In the genomic region with DNA sequence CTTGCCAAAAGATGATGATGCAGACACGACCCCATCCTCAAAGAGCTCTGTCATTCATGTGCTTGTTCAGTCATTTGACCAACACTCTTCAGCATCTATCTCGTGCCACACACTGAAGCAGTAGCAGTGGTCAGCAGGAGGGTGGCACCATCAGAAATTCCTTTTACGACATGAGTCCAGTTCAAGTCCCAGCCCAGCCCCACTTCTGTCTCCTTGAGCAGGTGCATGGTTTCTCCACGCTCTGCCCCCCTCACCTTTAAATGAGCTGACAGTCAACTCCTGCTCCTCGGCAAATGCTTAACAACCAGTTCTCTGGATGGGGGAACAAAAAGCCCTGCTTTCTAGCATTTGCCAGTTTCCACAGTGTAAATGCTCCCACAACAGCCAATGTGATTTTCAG, we compare ENCODE assay signal across 24 cellular contexts.
DNase-seq lines count a peak whose midpoint lies in the region; ATAC-seq and TF ChIP-seq lines count a peak whose summit lies in the region.
"Had no signal": no experiment of that assay in that cellular context is flagged by ENCODE, and none has a peak within 500 bp of the region (broad histone marks: within the 10 kb centered on the region; RNA-seq: fewer than 3 reads in every experiment).

No MANE protein-coding gene starts in this region.

- H3K4me3 ChIP-seq in right atrium auricular region (no peak overlapping the region), right cardiac atrium (ENCODE audit: low read length) (no peak overlapping the region), gastroesophageal sphincter (no peak overlapping the region), neural progenitor cell (no peak overlapping the region)
- H3K4me3 ChIP-seq: A549 had no signal

- H3K9me3 ChIP-seq in right atrium auricular region: no peaks in the 10 kb centered on the region
- H3K9me3 ChIP-seq in right cardiac atrium (ENCODE audit: control insufficient read depth, low read length): no peaks in the 10 kb centered on the region
- no peaks in the 10 kb centered on the region for H3K9me3 ChIP-seq in gastroesophageal sphincter
- H3K9me3 ChIP-seq in neural progenitor cell (ENCODE audit: low read depth): no peaks in the 10 kb centered on the region
- H3K9me3 ChIP-seq: A549 had no signal

- ATAC-seq in right cardiac atrium: no peak
- no peak for ATAC-seq in gastroesophageal sphincter
- no peak for ATAC-seq in stimulated activated naive CD8-positive, alpha-beta T cell treated with anti-CD3 and anti-CD28 coated beads, Interleukin-15, Interleukin-2, amounts not matched to agents 100 U/mL and 50 U/mL, for 24 hours
- no peak for ATAC-seq in natural killer cell treated with Interleukin-12 subunit alpha and Interleukin-12 subunit beta and Interleukin-15 and Interleukin-18, amount 100 ng/mL, for 72 hours

- H3K4me3 Mint-ChIP-seq in neural progenitor cell: no peak overlapping the region
- no peak overlapping the region for H3K4me3 Mint-ChIP-seq in natural killer cell treated with Interleukin-12 subunit alpha and Interleukin-12 subunit beta and Interleukin-15 and Interleukin-18, amount 100 ng/mL, for 72 hours
- H3K4me3 Mint-ChIP-seq: B cell had no signal

- no peaks in the 10 kb centered on the region for H4K20me1 ChIP-seq in neural progenitor cell (ENCODE audit: low read depth)

- H3K27ac ChIP-seq in right atrium auricular region (no peak overlapping the region), right cardiac atrium (ENCODE audit: low read length) (no peak overlapping the region), gastroesophageal sphincter (peak overlapping the region in 3 of 4 donors; percentile 46 to 67 (median 57)), neural progenitor cell (no peak overlapping the region)
- H3K27ac ChIP-seq: A549, KMS-11 had no signal

- peaks cover 51% of the 10 kb centered on the region for H3K4me1 Mint-ChIP-seq in neural progenitor cell
- H3K4me1 Mint-ChIP-seq in natural killer cell treated with Interleukin-12 subunit alpha and Interleukin-12 subunit beta and Interleukin-15 and Interleukin-18, amount 100 ng/mL, for 72 hours (ENCODE audit: low read depth in 2 of 2): no peaks in the 10 kb centered on the region

- 89% methylated on average over 5 of the region's 5 CpGs for WGBS in right cardiac atrium
- WGBS in gastroesophageal sphincter (ENCODE audit: low coverage in 1 of 2), 2 donors: 90 to 100% methylated on average over 3 of the region's 5 CpGs

- DNase-seq in right atrium auricular region (ENCODE audit: low spot score): peak; percentile 26
- DNase-seq in right cardiac atrium: no peak
- DNase-seq in neural progenitor cell (ENCODE audit: low spot score): no peak
- no peak for DNase-seq in stimulated activated CD4-positive, alpha-beta T cell treated with anti-CD3 and anti-CD28 coated beads, Interleukin-4, amount 100 ng/mL, for 24 hours
- DNase-seq in OCI-M1 (lab: John Stamatoyannopoulos, UW): no peak
- no peak for DNase-seq in stimulated activated naive CD8-positive, alpha-beta T cell treated with anti-CD3 and anti-CD28 coated beads, Interleukin-15, Interleukin-2, amounts not matched to agents 100 U/mL and 50 U/mL, for 24 hours
- no peak for DNase-seq in natural killer cell treated with Interleukin-12 subunit alpha and Interleukin-12 subunit beta and Interleukin-15 and Interleukin-18, amount 100 ng/mL, for 72 hours (ENCODE audit: low spot score)
- DNase-seq: DMS53, GDM1, GOT3, HCEC 1CT, IMR-90, MV-4-11, NCI-H1694, NCI-H2081, NCI-H2171, NCI-H345, NCI-H524 treated with DMSO at 0.1 percent for 48 hours, NCI-H82, SHP77 treated with DMSO at 0.1 percent for 48 hours had no signal

- H3K36me3 Mint-ChIP-seq in neural progenitor cell: no peaks in the 10 kb centered on the region
- no peaks in the 10 kb centered on the region for H3K36me3 Mint-ChIP-seq in natural killer cell treated with Interleukin-12 subunit alpha and Interleukin-12 subunit beta and Interleukin-15 and Interleukin-18, amount 100 ng/mL, for 72 hours

- H2AFZ ChIP-seq in neural progenitor cell (replicated peaks): no peak overlapping the region

- TF ChIP-seq EP300 in gastroesophageal sphincter (IDR thresholded peaks at IDR 0.05): no peak

- no peaks in the 10 kb centered on the region for H3K79me2 ChIP-seq in neural progenitor cell (ENCODE audit: low read depth)

- H3K27me3 Mint-ChIP-seq in neural progenitor cell (ENCODE audit: insufficient read depth, low read depth): peaks cover 6% of the 10 kb centered on the region
- peaks cover 7 to 11% of the 10 kb centered on the region in 2 donors for H3K27me3 Mint-ChIP-seq in natural killer cell treated with Interleukin-12 subunit alpha and Interleukin-12 subunit beta and Interleukin-15 and Interleukin-18, amount 100 ng/mL, for 72 hours

- peaks cover 0 to 30% of the 10 kb centered on the region in 2 donors for H3K4me1 ChIP-seq in right atrium auricular region
- peaks cover 5% of the 10 kb centered on the region for H3K4me1 ChIP-seq in right cardiac atrium (ENCODE audit: control insufficient read depth, insufficient read depth, low read length)
- H3K4me1 ChIP-seq in gastroesophageal sphincter: peaks cover 0 to 44% (median 17%) of the 10 kb centered on the region in 3 donors
- peaks cover 33% of the 10 kb centered on the region for H3K4me1 ChIP-seq in neural progenitor cell
- H3K4me1 ChIP-seq: A549 had no signal

- TF ChIP-seq CTCF in right atrium auricular region (IDR thresholded peaks at IDR 0.05) (no peak), gastroesophageal sphincter (IDR thresholded peaks at IDR 0.05) (no peak), neural progenitor cell (IDR thresholded peaks at IDR 0.05) (no peak)

- no peaks in the 10 kb centered on the region for H3K36me3 ChIP-seq in right atrium auricular region
- H3K36me3 ChIP-seq in gastroesophageal sphincter: no peaks in the 10 kb centered on the region
- no peaks in the 10 kb centered on the region for H3K36me3 ChIP-seq in neural progenitor cell

- H3K9me3 Mint-ChIP-seq in neural progenitor cell: no peaks in the 10 kb centered on the region
- H3K9me3 Mint-ChIP-seq in natural killer cell treated with Interleukin-12 subunit alpha and Interleukin-12 subunit beta and Interleukin-15 and Interleukin-18, amount 100 ng/mL, for 72 hours: no peaks in the 10 kb centered on the region

- H3K27ac Mint-ChIP-seq in neural progenitor cell: peak overlapping the region; percentile 28
- H3K27ac Mint-ChIP-seq in natural killer cell treated with Interleukin-12 subunit alpha and Interleukin-12 subunit beta and Interleukin-15 and Interleukin-18, amount 100 ng/mL, for 72 hours: no peak overlapping the region
- H3K27ac Mint-ChIP-seq: B cell had no signal

- no peaks in the 10 kb centered on the region for H3K27me3 ChIP-seq in right atrium auricular region
- H3K27me3 ChIP-seq in right cardiac atrium (ENCODE audit: control insufficient read depth, insufficient read depth): no peaks in the 10 kb centered on the region
- no peaks in the 10 kb centered on the region for H3K27me3 ChIP-seq in gastroesophageal sphincter
- H3K27me3 ChIP-seq in neural progenitor cell: no peaks in the 10 kb centered on the region

- intact Hi-C loops in right cardiac atrium (cut with DNase I): loop anchor here in 1 of 4 donors (10.0 kb wide), 1 partner anchor 192 kb away; a partner anchor contains a TSS

- H3K9ac ChIP-seq in neural progenitor cell: no peak overlapping the region
- H3K9ac ChIP-seq: KMS-11 had no signal

- peaks cover 10% of the 10 kb centered on the region for H3F3A ChIP-seq in neural progenitor cell (ENCODE audit: low read depth)

- H3K4me2 ChIP-seq in neural progenitor cell: no peak overlapping the region
- H3K4me2 ChIP-seq: KMS-11 had no signal

- no peak for TF ChIP-seq POLR2A in gastroesophageal sphincter (IDR thresholded peaks at IDR 0.05)

Comparison
In these comparisons a context has a peak if more than half of its experiments do, and no peak if none do; other contexts are left out.
1. H3K27ac ChIP-seq: peak in gastroesophageal sphincter (3 of 4); none in right atrium auricular region (0 of 2), right cardiac atrium (single experiment) and neural progenitor cell (single experiment).